Comparison of ENCODE assay signal across 11 cellular contexts in the genomic region with DNA sequence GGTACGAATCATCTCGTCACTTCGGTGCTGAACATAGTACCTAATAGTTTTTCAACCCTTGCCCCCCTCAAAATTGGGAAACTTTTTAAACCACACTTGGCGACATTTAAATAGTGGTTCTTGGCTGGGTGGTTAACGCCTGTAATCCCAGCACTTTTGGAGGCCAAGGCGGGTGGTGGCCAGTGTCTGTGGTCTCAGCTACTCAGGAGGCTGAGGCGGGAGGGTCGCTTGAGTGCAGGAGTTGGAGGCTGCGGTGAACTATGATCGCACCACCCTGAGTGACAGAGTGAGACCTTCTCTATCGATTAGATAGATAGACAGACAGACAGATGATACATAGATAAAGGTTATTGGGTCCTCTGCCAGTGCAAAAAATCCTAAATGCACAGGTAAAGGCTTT. TPM values are rescaled to one million over a fixed set of nuclear protein-coding genes. Genes with fewer than 3 reads are reported as not detected.
DNase-seq lines count a peak whose midpoint lies in the region; TF ChIP-seq lines count a peak whose summit lies in the region.
"Had no signal": no experiment of that assay in that cellular context is flagged by ENCODE, and none has a peak within 500 bp of the region (broad histone marks: within the 10 kb centered on the region; RNA-seq: fewer than 3 reads in every experiment).

No MANE protein-coding gene starts in this region.

- peaks cover 5% of the 10 kb centered on the region for H3K4me1 ChIP-seq in suprapubic skin

- intact Hi-C loops in dorsolateral prefrontal cortex (cut with DNase I) = loop anchor here (5.0 to 10.0 kb wide), 2 partner anchors 54 to 56 kb away; partner anchors contain the start of gene RASAL2 (in 2 of the 2)
- intact Hi-C loops in activated T-helper 1 cell treated with anti-CD3 and anti-CD28 coated beads, Interleukin-12 subunit alpha, Interleukin-12 subunit beta, Interleukin-2, Interleukin-4 antibody, amounts not matched to agents 30 ng/mL and 10 ng/mL and 1 ng/mL, durations not matched to agents 14 hours and 24 hours and 36 hours (cut with micrococcal nuclease) = no loop called here

- TF ChIP-seq EP300 in suprapubic skin (IDR thresholded peaks at IDR 0.05) = no peak

- H3K4me1 Mint-ChIP-seq in mesothelial cell of epicardium = peaks cover 2% of the 10 kb centered on the region
- H3K4me1 Mint-ChIP-seq in activated T-helper 1 cell treated with anti-CD3 and anti-CD28 coated beads, Interleukin-12 subunit alpha, Interleukin-12 subunit beta, Interleukin-2, Interleukin-4 antibody, amounts not matched to agents 30 ng/mL and 10 ng/mL and 1 ng/mL, durations not matched to agents 14 hours and 24 hours and 36 hours (ENCODE audit: low read depth) = no peaks in the 10 kb centered on the region
- H3K4me1 Mint-ChIP-seq: T-cell had no signal

- no peaks in the 10 kb centered on the region for H3K27me3 ChIP-seq in MG63
- H3K27me3 ChIP-seq in dorsolateral prefrontal cortex = no peaks in the 10 kb centered on the region
- H3K27me3 ChIP-seq in suprapubic skin = no peaks in the 10 kb centered on the region

- H3K9me3 ChIP-seq in MG63 (peaks cover 2% of the 10 kb centered on the region), suprapubic skin (no peaks in the 10 kb centered on the region)

- H3K36me3 ChIP-seq in MG63 (no peaks in the 10 kb centered on the region), suprapubic skin (no peaks in the 10 kb centered on the region)

- no peak for TF ChIP-seq CTCF in dorsolateral prefrontal cortex (IDR thresholded peaks at IDR 0.05 in 54 of 56, conservative IDR thresholded peaks at IDR 0.05 in 2 of 56; ENCODE audit: low read depth in 1 of 56, partially characterized antibody in 56 of 56)
- TF ChIP-seq CTCF in mesothelial cell of epicardium (IDR thresholded peaks at IDR 0.05; ENCODE audit: unreplicated experiment) = no peak
- no peak for TF ChIP-seq CTCF in suprapubic skin (IDR thresholded peaks at IDR 0.05)

- H3K27ac Mint-ChIP-seq in mesothelial cell of epicardium = no peak overlapping the region
- H3K27ac Mint-ChIP-seq in activated T-helper 1 cell treated with anti-CD3 and anti-CD28 coated beads, Interleukin-12 subunit alpha, Interleukin-12 subunit beta, Interleukin-2, Interleukin-4 antibody, amounts not matched to agents 30 ng/mL and 10 ng/mL and 1 ng/mL, durations not matched to agents 14 hours and 24 hours and 36 hours = no peak overlapping the region
- H3K27ac Mint-ChIP-seq: T-cell had no signal

- no peaks in the 10 kb centered on the region for H3K36me3 Mint-ChIP-seq in mesothelial cell of epicardium
- H3K36me3 Mint-ChIP-seq in activated T-helper 1 cell treated with anti-CD3 and anti-CD28 coated beads, Interleukin-12 subunit alpha, Interleukin-12 subunit beta, Interleukin-2, Interleukin-4 antibody, amounts not matched to agents 30 ng/mL and 10 ng/mL and 1 ng/mL, durations not matched to agents 14 hours and 24 hours and 36 hours (ENCODE audit: low read depth) = no peaks in the 10 kb centered on the region
- H3K36me3 Mint-ChIP-seq: T-cell had no signal

- H3K9me3 Mint-ChIP-seq in mesothelial cell of epicardium = no peaks in the 10 kb centered on the region
- peaks cover 9% of the 10 kb centered on the region for H3K9me3 Mint-ChIP-seq in activated T-helper 1 cell treated with anti-CD3 and anti-CD28 coated beads, Interleukin-12 subunit alpha, Interleukin-12 subunit beta, Interleukin-2, Interleukin-4 antibody, amounts not matched to agents 30 ng/mL and 10 ng/mL and 1 ng/mL, durations not matched to agents 14 hours and 24 hours and 36 hours

- H3K27ac ChIP-seq in dorsolateral prefrontal cortex (peak overlapping the region in 46 of 59 donors; percentile 46 to 93 (median 81)), suprapubic skin (peak overlapping the region; percentile 30)

- H3K4me3 ChIP-seq in MG63 (peak overlapping the region; percentile 47), dorsolateral prefrontal cortex (peak overlapping the region in 57 of 59 donors; percentile 54 to 86 (median 71)), suprapubic skin (peak overlapping the region; percentile 61)

- no peaks in the 10 kb centered on the region for H3K27me3 Mint-ChIP-seq in mesothelial cell of epicardium (ENCODE audit: low read depth)
- peaks cover 2% of the 10 kb centered on the region for H3K27me3 Mint-ChIP-seq in activated T-helper 1 cell treated with anti-CD3 and anti-CD28 coated beads, Interleukin-12 subunit alpha, Interleukin-12 subunit beta, Interleukin-2, Interleukin-4 antibody, amounts not matched to agents 30 ng/mL and 10 ng/mL and 1 ng/mL, durations not matched to agents 14 hours and 24 hours and 36 hours (ENCODE audit: insufficient read depth)

- TF ChIP-seq POLR2A in suprapubic skin (IDR thresholded peaks at IDR 0.05) = no peak

- 82% methylated on average over 11 of the region's 11 CpGs for WGBS in suprapubic skin

- no peak for DNase-seq in MG63
- DNase-seq in dorsolateral prefrontal cortex = no peak
- DNase-seq in mesothelial cell of epicardium (ENCODE audit: low spot score in 2 of 2, unreplicated experiment in 2 of 2) = no peak
- no peak for DNase-seq in suprapubic skin (ENCODE audit: low spot score in 2 of 2)
- DNase-seq in activated naive CD4-positive, alpha-beta T cell treated with Interleukin-2 at 50 U/mL for 16 hours = no peak
- no peak for DNase-seq in activated naive CD4-positive, alpha-beta T cell (lab: John Stamatoyannopoulos, UW)
- no peak for DNase-seq in activated T-helper 1 cell treated with anti-CD3 and anti-CD28 coated beads, Interleukin-12 subunit alpha, Interleukin-12 subunit beta, Interleukin-2, Interleukin-4 antibody, amounts not matched to agents 30 ng/mL and 10 ng/mL and 1 ng/mL, durations not matched to agents 14 hours and 24 hours and 36 hours (ENCODE audit: low spot score)
- no peak for DNase-seq in SKM-1 (lab: John Stamatoyannopoulos, UW; ENCODE audit: unreplicated experiment)
- DNase-seq: activated CD8-positive, alpha-beta memory T cell treated with anti-CD3 and anti-CD28 coated beads, Interleukin-2, amount 50 U/mL, for 48 hours; NCI-H345 had no signal

- H3K4me3 Mint-ChIP-seq in mesothelial cell of epicardium = peak overlapping the region; percentile 72
- H3K4me3 Mint-ChIP-seq in activated T-helper 1 cell treated with anti-CD3 and anti-CD28 coated beads, Interleukin-12 subunit alpha, Interleukin-12 subunit beta, Interleukin-2, Interleukin-4 antibody, amounts not matched to agents 30 ng/mL and 10 ng/mL and 1 ng/mL, durations not matched to agents 14 hours and 24 hours and 36 hours = no peak overlapping the region
- H3K4me3 Mint-ChIP-seq: T-cell had no signal

RNA-seq across cellular contexts. Expression of gene RASAL2, which starts 55.5 kb away (rescaled TPM):
- 17.4 and 18.5 TPM in 2 replicates for total RNA-seq in MG63 (2014; rRNA removed; shearing (Covaris generic); ENCODE audit: low replicate concordance)
- total RNA-seq in dorsolateral prefrontal cortex = 10 to 100 TPM; 32.2 to 88.3 (median 63.5) TPM
- 35.0 to 35.7 TPM (median 35.5 TPM) in 3 replicates for total RNA-seq in mesothelial cell of epicardium
- total RNA-seq in suprapubic skin = 10 to 100 TPM; 31.8 to 48.3 (median 37.8) TPM
- not detected in 2 replicates for total RNA-seq in activated T-helper 1 cell treated with anti-CD3 and anti-CD28 coated beads, Interleukin-12 subunit alpha, Interleukin-12 subunit beta, Interleukin-2, Interleukin-4 antibody, amounts not matched to agents 30 ng/mL and 10 ng/mL and 1 ng/mL, durations not matched to agents 14 hours and 24 hours and 36 hours

Comparison
In these comparisons a context has a peak if more than half of its experiments do, and no peak if none do; other contexts are left out.
1. RNA of gene RASAL2, which starts 55.5 kb away (total RNA-seq): 32.2 to 88.3 TPM in dorsolateral prefrontal cortex, 31.8 to 48.3 TPM in suprapubic skin, 35.0 to 35.7 TPM in mesothelial cell of epicardium and 17.4 to 18.5 TPM in MG63; not detected in activated T-helper 1 cell treated with anti-CD3 and anti-CD28 coated beads, Interleukin-12 subunit alpha, Interleukin-12 subunit beta, Interleukin-2, Interleukin-4 antibody, amounts not matched to agents 30 ng/mL and 10 ng/mL and 1 ng/mL, durations not matched to agents 14 hours and 24 hours and 36 hours; every median in the first group is over 10 times any median in the second.
2. Peak in every context shown above with its lines, with median percentiles within 50 percentile points of each other: H3K4me3 ChIP-seq.